Comparison of ENCODE assay signal across 20 cellular contexts in the genomic region with DNA sequence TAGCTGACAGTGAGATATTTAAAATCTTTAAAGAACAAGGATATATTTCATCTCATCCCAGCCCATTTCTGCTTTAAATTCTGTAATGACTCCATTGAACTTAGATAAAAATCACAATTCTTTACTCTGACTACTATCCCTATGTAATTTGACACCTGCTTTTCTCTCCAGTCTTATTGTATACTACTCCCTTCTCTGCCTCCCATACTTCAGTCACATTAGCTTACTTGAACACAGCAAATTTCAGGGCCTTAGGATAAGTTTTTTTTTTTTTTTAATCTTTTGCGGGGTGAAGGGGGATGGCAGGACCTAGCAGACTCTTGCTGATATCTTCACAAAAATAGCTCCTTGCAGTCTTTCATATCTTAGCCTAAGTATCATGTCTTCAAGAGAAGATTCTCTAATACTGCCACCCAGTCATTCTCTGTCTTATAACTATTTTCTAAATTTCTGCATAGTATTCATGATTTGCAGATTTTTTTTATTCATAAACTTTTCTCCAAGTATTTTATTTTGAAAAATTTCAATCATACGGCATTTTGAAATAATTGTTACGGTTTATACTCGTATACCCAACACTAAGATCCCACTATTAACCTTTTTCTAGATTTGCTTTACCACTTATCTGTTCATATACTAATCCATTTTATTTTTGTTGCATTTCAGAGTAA.
"Had no signal": no experiment of that assay in that cellular context is flagged by ENCODE, and none has a peak within 500 bp of the region (broad histone marks: within the 10 kb centered on the region; RNA-seq: fewer than 3 reads in every experiment).

No MANE protein-coding gene starts in this region.

- H3K4me3 Mint-ChIP-seq: activated CD4-positive, alpha-beta T cell treated with anti-CD3 and anti-CD28 coated beads for 36 hours; activated CD8-positive, alpha-beta T cell treated with anti-CD3 and anti-CD28 coated beads for 36 hours; activated naive CD8-positive, alpha-beta T cell treated with anti-CD3 and anti-CD28 coated beads, Interleukin-2, amount 50 U/mL, for 24 hours; activated T-helper 1 cell treated with anti-CD3 and anti-CD28 coated beads, Interleukin-12 subunit alpha, Interleukin-12 subunit beta, Interleukin-2, Interleukin-4 antibody, amounts not matched to agents 30 ng/mL and 10 ng/mL and 1 ng/mL, durations not matched to agents 14 hours and 24 hours and 36 hours; nephron; stimulated activated naive CD8-positive, alpha-beta T cell treated with anti-CD3 and anti-CD28 coated beads, Interleukin-15, Interleukin-2, amounts not matched to agents 100 ng/mL and 50 ng/mL, for 24 hours had no signal

- H3K9me3 Mint-ChIP-seq: activated CD8-positive, alpha-beta T cell treated with anti-CD3 and anti-CD28 coated beads for 36 hours; activated naive CD8-positive, alpha-beta T cell treated with anti-CD3 and anti-CD28 coated beads, Interleukin-2, amount 50 U/mL, for 24 hours; activated T-helper 1 cell treated with anti-CD3 and anti-CD28 coated beads, Interleukin-12 subunit alpha, Interleukin-12 subunit beta, Interleukin-2, Interleukin-4 antibody, amounts not matched to agents 30 ng/mL and 10 ng/mL and 1 ng/mL, durations not matched to agents 14 hours and 24 hours and 36 hours; nephron; stimulated activated naive CD8-positive, alpha-beta T cell treated with anti-CD3 and anti-CD28 coated beads, Interleukin-15, Interleukin-2, amounts not matched to agents 100 ng/mL and 50 ng/mL, for 24 hours had no signal

- ATAC-seq: activated CD4-positive, alpha-beta T cell treated with anti-CD3 and anti-CD28 coated beads for 36 hours; activated CD8-positive, alpha-beta T cell treated with anti-CD3 and anti-CD28 coated beads for 36 hours; activated naive CD8-positive, alpha-beta T cell treated with anti-CD3 and anti-CD28 coated beads, Interleukin-2, amount 50 U/mL, for 24 hours; gastrocnemius medialis; left ventricle myocardium superior; psoas muscle; upper lobe of right lung had no signal

- H3K4me3 ChIP-seq: cardiac muscle cell, gastrocnemius medialis, psoas muscle, sigmoid colon, upper lobe of right lung had no signal

- H3K9me3 ChIP-seq: gastrocnemius medialis, psoas muscle, sigmoid colon, upper lobe of right lung had no signal

- DNase-seq: activated CD4-positive, alpha-beta T cell treated with anti-CD3 and anti-CD28 coated beads for 36 hours; activated CD8-positive, alpha-beta memory T cell treated with anti-CD3 and anti-CD28 coated beads, Interleukin-2, amount 50 U/mL, for 4 hours; activated CD8-positive, alpha-beta T cell treated with anti-CD3 and anti-CD28 coated beads for 36 hours; activated naive CD4-positive, alpha-beta T cell treated with Interleukin-2 at 50 U/mL for 16 hours; activated naive CD8-positive, alpha-beta T cell treated with anti-CD3 and anti-CD28 coated beads, Interleukin-2, amount 50 U/mL, for 24 hours; gastrocnemius medialis; left ventricle myocardium superior; mesendoderm; psoas muscle; sigmoid colon; stimulated activated CD4-positive, alpha-beta T cell treated with anti-CD3 and anti-CD28 coated beads, Interleukin-2, amount 100 ng/mL, for 24 hours; T-helper 9 cell; upper lobe of right lung had no signal

- H3K27me3 Mint-ChIP-seq: activated CD4-positive, alpha-beta T cell treated with anti-CD3 and anti-CD28 coated beads for 36 hours; activated CD8-positive, alpha-beta T cell treated with anti-CD3 and anti-CD28 coated beads for 36 hours; activated naive CD8-positive, alpha-beta T cell treated with anti-CD3 and anti-CD28 coated beads, Interleukin-2, amount 50 U/mL, for 24 hours; stimulated activated naive CD8-positive, alpha-beta T cell treated with anti-CD3 and anti-CD28 coated beads, Interleukin-15, Interleukin-2, amounts not matched to agents 100 ng/mL and 50 ng/mL, for 24 hours had no signal

- H3K4me1 ChIP-seq: psoas muscle, upper lobe of right lung had no signal

- H3K27ac Mint-ChIP-seq: activated CD4-positive, alpha-beta T cell treated with anti-CD3 and anti-CD28 coated beads for 36 hours; activated CD8-positive, alpha-beta T cell treated with anti-CD3 and anti-CD28 coated beads for 36 hours; activated naive CD8-positive, alpha-beta T cell treated with anti-CD3 and anti-CD28 coated beads, Interleukin-2, amount 50 U/mL, for 24 hours; activated T-helper 1 cell treated with anti-CD3 and anti-CD28 coated beads, Interleukin-12 subunit alpha, Interleukin-12 subunit beta, Interleukin-2, Interleukin-4 antibody, amounts not matched to agents 30 ng/mL and 10 ng/mL and 1 ng/mL, durations not matched to agents 14 hours and 24 hours and 36 hours; nephron; stimulated activated naive CD8-positive, alpha-beta T cell treated with anti-CD3 and anti-CD28 coated beads, Interleukin-15, Interleukin-2, amounts not matched to agents 100 ng/mL and 50 ng/mL, for 24 hours had no signal

- H3K27ac ChIP-seq: cardiac muscle cell, gastrocnemius medialis, psoas muscle, sigmoid colon, upper lobe of right lung had no signal

- FAIRE-seq: astrocyte, colon, keratinocyte had no signal
